8 cellular contexts compared by ENCODE assay signal in genomic region chr19:34482380-34483250, GRCh38. TPM values are rescaled to one million over a fixed set of nuclear protein-coding genes. Genes with fewer than 3 reads are reported as not detected.
DNase-seq lines count a peak whose midpoint lies in the region; ATAC-seq, FAIRE-seq and TF ChIP-seq lines count a peak whose summit lies in the region.

No MANE protein-coding gene starts in this region.

- H3K4me3 Mint-ChIP-seq in astrocyte (ENCODE audit: unreplicated experiment) = peak overlapping the region; percentile 90
- peak overlapping the region; percentile 61 for H3K4me3 Mint-ChIP-seq in stimulated activated effector memory CD8-positive, alpha-beta T cell treated with anti-CD3 and anti-CD28 coated beads, Interleukin-12 subunit alpha, Interleukin-12 subunit beta, amount 100 ng/mL, for 72 hours

- peak overlapping the region; percentile 89 for H3K4me3 ChIP-seq in HUES48 (ENCODE audit: low read depth, low read length)
- peak overlapping the region; percentile 71 for H3K4me3 ChIP-seq in astrocyte (ENCODE audit: insufficient read depth, low read depth, low read length)
- peak overlapping the region; percentile 79 for H3K4me3 ChIP-seq in iPS-20b (ENCODE audit: low read length)

- H3K9me3 ChIP-seq in HUES48 (ENCODE audit: control insufficient read depth, insufficient read depth, low read length) = no peaks in the 10 kb centered on the region
- no peaks in the 10 kb centered on the region for H3K9me3 ChIP-seq in astrocyte (ENCODE audit: insufficient read depth, low read depth, low read length)
- H3K9me3 ChIP-seq in iPS-20b (ENCODE audit: insufficient read depth, low read depth, low read length) = no peaks in the 10 kb centered on the region

- H4K20me1 ChIP-seq in astrocyte (ENCODE audit: insufficient read depth, low read length) = peaks cover 48% of the 10 kb centered on the region

- peak overlapping the region; percentile 69 for H3K9ac ChIP-seq in HUES48 (ENCODE audit: low read depth, low read length)
- H3K9ac ChIP-seq in astrocyte (ENCODE audit: low read length) = peak overlapping the region; percentile 80
- H3K9ac ChIP-seq in iPS-20b (ENCODE audit: low read depth, low read length) = peak overlapping the region; percentile 67; the same call in 1 of the 2 replicates

- H3K36me3 ChIP-seq in HUES48 (ENCODE audit: control insufficient read depth, insufficient read depth, low read length) = no peaks in the 10 kb centered on the region
- H3K36me3 ChIP-seq in astrocyte (ENCODE audit: insufficient read depth, low read length) = no peaks in the 10 kb centered on the region
- no peaks in the 10 kb centered on the region for H3K36me3 ChIP-seq in iPS-20b (ENCODE audit: insufficient read depth, low read depth, low read length)

- peak overlapping the region; percentile 69 for H3K27ac Mint-ChIP-seq in astrocyte (ENCODE audit: unreplicated experiment)
- no peak overlapping the region for H3K27ac Mint-ChIP-seq in stimulated activated effector memory CD8-positive, alpha-beta T cell treated with anti-CD3 and anti-CD28 coated beads, Interleukin-12 subunit alpha, Interleukin-12 subunit beta, amount 100 ng/mL, for 72 hours

- H3K36me3 Mint-ChIP-seq in astrocyte (ENCODE audit: low read depth, unreplicated experiment) = peaks cover 1% of the 10 kb centered on the region
- peaks cover 4% of the 10 kb centered on the region for H3K36me3 Mint-ChIP-seq in stimulated activated effector memory CD8-positive, alpha-beta T cell treated with anti-CD3 and anti-CD28 coated beads, Interleukin-12 subunit alpha, Interleukin-12 subunit beta, amount 100 ng/mL, for 72 hours

- DNase-seq in astrocyte (ENCODE audit: low read depth) = peak; percentile 46
- no peak for DNase-seq in stimulated activated effector memory CD8-positive, alpha-beta T cell treated with anti-CD3 and anti-CD28 coated beads, Interleukin-12 subunit alpha, Interleukin-12 subunit beta, amount 100 ng/mL, for 72 hours (ENCODE audit: low spot score in 2 of 2)
- DNase-seq in GM19238 (ENCODE audit: insufficient read length, low spot score) = no peak
- no peak for DNase-seq in RCC 7860 (ENCODE audit: low spot score)
- no peak for DNase-seq in activated CD8-positive, alpha-beta memory T cell treated with anti-CD3 and anti-CD28 coated beads, Interleukin-2, amount 50 U/mL, for 4 hours

- H3K4me1 ChIP-seq in HUES48 (ENCODE audit: control insufficient read depth, insufficient read depth, low read length) (peaks cover 11% of the 10 kb centered on the region), astrocyte (ENCODE audit: insufficient read depth, low read length) (peaks cover 14% of the 10 kb centered on the region), iPS-20b (ENCODE audit: insufficient read depth, low read length) (peaks cover 2% of the 10 kb centered on the region; the same call in 1 of the 2 replicates)

- no peaks in the 10 kb centered on the region for H3K27me3 Mint-ChIP-seq in astrocyte (ENCODE audit: low read depth, unreplicated experiment)

- FAIRE-seq in astrocyte (lab: Jason Lieb, UNC) = no peak
- no peak for FAIRE-seq in RCC 7860 (lab: Jason Lieb, UNC)

- H3K27me3 ChIP-seq in HUES48 (ENCODE audit: control insufficient read depth, insufficient read depth, low read length) = peaks cover 22% of the 10 kb centered on the region
- no peaks in the 10 kb centered on the region for H3K27me3 ChIP-seq in astrocyte (ENCODE audit: insufficient read depth, low read length)
- peaks cover 27% of the 10 kb centered on the region for H3K27me3 ChIP-seq in iPS-20b (ENCODE audit: insufficient read depth, low read length)

- H2AFZ ChIP-seq in astrocyte (ENCODE audit: low read depth, low read length) = no peak overlapping the region

- H3K27ac ChIP-seq in HUES48 (ENCODE audit: low read depth, low read length) = peak overlapping the region; percentile 42
- H3K27ac ChIP-seq in astrocyte (ENCODE audit: low read depth, low read length) = peak overlapping the region; percentile 42
- H3K27ac ChIP-seq in iPS-20b (ENCODE audit: low read length) = no peak overlapping the region

- H3K9me3 Mint-ChIP-seq in astrocyte (ENCODE audit: unreplicated experiment) = no peaks in the 10 kb centered on the region
- no peaks in the 10 kb centered on the region for H3K9me3 Mint-ChIP-seq in stimulated activated effector memory CD8-positive, alpha-beta T cell treated with anti-CD3 and anti-CD28 coated beads, Interleukin-12 subunit alpha, Interleukin-12 subunit beta, amount 100 ng/mL, for 72 hours

- ATAC-seq in stimulated activated effector memory CD8-positive, alpha-beta T cell treated with anti-CD3 and anti-CD28 coated beads, Interleukin-12 subunit alpha, Interleukin-12 subunit beta, amount 100 ng/mL, for 72 hours = no peak
- ATAC-seq in HG03469 (IDR thresholded peaks at IDR 0.05; ENCODE audit: unreplicated experiment) = no peak

- peaks cover 8% of the 10 kb centered on the region for H3K4me1 Mint-ChIP-seq in astrocyte (ENCODE audit: low read depth, unreplicated experiment)
- peaks cover 10% of the 10 kb centered on the region for H3K4me1 Mint-ChIP-seq in stimulated activated effector memory CD8-positive, alpha-beta T cell treated with anti-CD3 and anti-CD28 coated beads, Interleukin-12 subunit alpha, Interleukin-12 subunit beta, amount 100 ng/mL, for 72 hours

- H3K79me2 ChIP-seq in astrocyte (ENCODE audit: insufficient read depth, low read length) = peaks cover 50% of the 10 kb centered on the region

- H3K4me2 ChIP-seq in astrocyte (ENCODE audit: low read length) = peak overlapping the region; percentile 91

- TF ChIP-seq CTCF in astrocyte (IDR thresholded peaks at IDR 0.05; ENCODE audit: insufficient read depth, low read depth, low read length) = no peak

RNA-seq across cellular contexts. Expression of gene WTIP, which starts 1.1 kb away (rescaled TPM):
- 23.0 and 32.5 TPM in 2 replicates for total RNA-seq in astrocyte

RNA-seq across cellular contexts. Expression of gene UBA2, which starts 54.4 kb away (rescaled TPM):
- 84.5 and 87.0 TPM in 2 replicates for total RNA-seq in astrocyte
